ENCODE assay signal across 7 cellular contexts in genomic region chr19:18804139-18804601, GRCh38. TPM values are rescaled to one million over a fixed set of nuclear protein-coding genes. Genes with fewer than 3 reads are reported as not detected.
"Had no signal": no experiment of that assay in that cellular context is flagged by ENCODE, and none has a peak within 500 bp of the region (broad histone marks: within the 10 kb centered on the region; RNA-seq: fewer than 3 reads in every experiment).

No MANE protein-coding gene starts in this region.

- H3K9ac ChIP-seq: KMS-11 had no signal

- H3K4me3 Mint-ChIP-seq: GM23338, H9 had no signal

- H3K4me3 ChIP-seq: GM23338 had no signal

- H3K4me2 ChIP-seq: GM23338, KMS-11 had no signal

- H3K27ac ChIP-seq: KMS-11 had no signal

- ATAC-seq: GM23338 had no signal

- H3K27ac Mint-ChIP-seq: GM23338, H9, IgD-negative memory B cell had no signal

- H2AFZ ChIP-seq: GM23338 had no signal

- DNase-seq: H9, HCEC 1CT, KBM-7 had no signal

- H3K9me3 Mint-ChIP-seq: H9 had no signal

- H3K36me3 Mint-ChIP-seq: IgD-negative memory B cell had no signal

- H3K4me1 Mint-ChIP-seq: GM23338, H9 had no signal

RNA-seq across cellular contexts. Expression of gene COMP, which starts 13.1 kb away (rescaled TPM):
- total RNA-seq: HT-29 had no signal
